ENCODE assay signal across 33 cellular contexts in the genomic region with DNA sequence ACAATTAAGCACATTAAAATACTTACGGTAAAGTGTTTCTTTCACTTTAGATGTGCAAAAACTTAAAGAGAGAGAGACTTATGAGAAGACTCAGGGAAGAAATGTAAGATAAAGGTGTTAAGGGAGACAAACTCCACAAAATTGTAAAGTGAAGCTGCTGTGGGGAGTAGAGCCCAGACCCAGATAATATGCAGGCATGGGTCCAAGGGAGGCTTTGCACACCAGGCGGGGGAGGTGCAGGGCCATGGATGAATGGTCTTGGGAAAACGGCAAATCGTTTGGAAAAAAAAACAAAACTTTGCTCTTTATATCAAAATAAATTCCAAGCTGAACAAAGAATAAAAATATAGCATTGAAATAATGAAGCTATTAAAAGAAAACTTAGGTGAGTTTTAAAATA. TPM values are rescaled to one million over a fixed set of nuclear protein-coding genes. Genes with fewer than 3 reads are reported as not detected.
DNase-seq lines count a peak whose midpoint lies in the region; ATAC-seq and TF ChIP-seq lines count a peak whose summit lies in the region.
"Had no signal": no experiment of that assay in that cellular context is flagged by ENCODE, and none has a peak within 500 bp of the region (broad histone marks: within the 10 kb centered on the region; RNA-seq: fewer than 3 reads in every experiment).

No MANE protein-coding gene starts in this region.

- H3K27ac ChIP-seq in RWPE2 (ENCODE audit: poor library complexity, severe bottlenecking), result peak overlapping the region; percentile 40
- H3K27ac ChIP-seq in ascending aorta, result no peak overlapping the region
- H3K27ac ChIP-seq: 22Rv1, coronary artery, esophagus muscularis mucosa, foreskin keratinocyte, heart left ventricle, KMS-11 had no signal

- H3K27me3 Mint-ChIP-seq in naive B cell, result no peaks in the 10 kb centered on the region

- H3K4me3 ChIP-seq in RWPE2 (ENCODE audit: severe bottlenecking) (no peak overlapping the region), ascending aorta (no peak overlapping the region)
- H3K4me3 ChIP-seq: coronary artery, esophagus muscularis mucosa, heart left ventricle, lung had no signal

- H3K36me3 ChIP-seq in RWPE2 (ENCODE audit: low read depth) (no peaks in the 10 kb centered on the region), ascending aorta (no peaks in the 10 kb centered on the region)
- H3K36me3 ChIP-seq: esophagus muscularis mucosa, heart left ventricle had no signal

- peaks cover 8% of the 10 kb centered on the region for H3K4me1 ChIP-seq in RWPE2 (ENCODE audit: insufficient read depth, poor library complexity, severe bottlenecking)
- H3K4me1 ChIP-seq in ascending aorta, result no peaks in the 10 kb centered on the region
- H3K4me1 ChIP-seq: foreskin keratinocyte had no signal

- H3K4me1 Mint-ChIP-seq in naive B cell, result peaks cover 85 to 100% (median 89%) of the 10 kb centered on the region in 3 donors

- no peaks in the 10 kb centered on the region for H3K27me3 ChIP-seq in RWPE2 (ENCODE audit: insufficient read depth, poor library complexity, severe bottlenecking)
- no peaks in the 10 kb centered on the region for H3K27me3 ChIP-seq in ascending aorta
- H3K27me3 ChIP-seq: foreskin keratinocyte had no signal

- TF ChIP-seq CTCF in RWPE2 (IDR thresholded peaks at IDR 0.05; ENCODE audit: poor library complexity, severe bottlenecking) (no peak), ascending aorta (IDR thresholded peaks at IDR 0.05) (no peak)

- DNase-seq in NCI-H1092 treated with DMSO at 0.1 percent for 48 hours (lab: John Stamatoyannopoulos, UW) (peak; percentile 54), NCI-H1092 (lab: John Stamatoyannopoulos, UW) (no peak), RWPE2 (ENCODE audit: low spot score) (no peak), naive B cell (no peak), LoVo (ENCODE audit: low spot score) (no peak), ascending aorta (ENCODE audit: low spot score in 2 of 2) (no peak), OCI-M2 (lab: John Stamatoyannopoulos, UW; ENCODE audit: unreplicated experiment) (no peak)
- DNase-seq: activated CD4-positive, alpha-beta T cell treated with anti-CD3 and anti-CD28 coated beads for 48 hours; activated CD8-positive, alpha-beta memory T cell treated with anti-CD3 and anti-CD28 coated beads for 24 hours; activated effector memory CD4-positive, alpha-beta T cell treated with Interleukin-2 at 50 U/mL for 16 hours; CD4-positive, CD25-positive, alpha-beta regulatory T cell; EL; endodermal cell; H9; heart left ventricle; NCI-H187 treated with DMSO at 0.1 percent for 48 hours; NCI-H524 treated with DMSO at 0.1 percent for 48 hours; NK-92 treated with Interleukin-12 subunit alpha and Interleukin-12 subunit beta, amount 100 ng/mL, for 24 hours; RPMI8226; SK-N-SH; stimulated activated CD4-positive, alpha-beta T cell treated with anti-CD3 and anti-CD28 coated beads, Interleukin-12 subunit alpha, Interleukin-12 subunit beta, amount 100 ng/mL, for 4 hours; stimulated activated CD4-positive, alpha-beta T cell treated with anti-CD3 and anti-CD28 coated beads, Interleukin-4, amount 100 ng/mL, for 24 hours had no signal

- H3K36me3 Mint-ChIP-seq in naive B cell, result peaks cover 13 to 21% of the 10 kb centered on the region in 2 donors
- H3K36me3 Mint-ChIP-seq: activated naive CD8-positive, alpha-beta T cell; CD4-positive, CD25-positive, alpha-beta regulatory T cell; stimulated activated effector memory CD8-positive, alpha-beta T cell treated with anti-CD3 and anti-CD28 coated beads, Interleukin-12 subunit alpha, Interleukin-12 subunit beta, amount 100 ng/mL, for 72 hours had no signal

- intact Hi-C loops in ascending aorta (cut with DNase I), result no loop called here

- peak overlapping the region in 1 of 8 donors; percentile 33 for H3K4me3 Mint-ChIP-seq in naive B cell
- H3K4me3 Mint-ChIP-seq: activated naive CD8-positive, alpha-beta T cell; CD4-positive, CD25-positive, alpha-beta regulatory T cell; endodermal cell; H9; stimulated activated effector memory CD8-positive, alpha-beta T cell treated with anti-CD3 and anti-CD28 coated beads, Interleukin-12 subunit alpha, Interleukin-12 subunit beta, amount 100 ng/mL, for 72 hours; T-helper 2 cell treated with Interferon-gamma antibody and Interleukin-4, amounts not matched to agents 5 μg/mL and 100 μg/mL, for 36 hours had no signal

- ATAC-seq in RWPE2 (ENCODE audit: low read depth) (no peak), naive B cell (ENCODE audit: low read depth in 2 of 2) (no peak), GM21737 (IDR thresholded peaks at IDR 0.05; ENCODE audit: unreplicated experiment) (no peak)
- ATAC-seq: heart left ventricle; sciatic nerve; stimulated activated effector memory CD8-positive, alpha-beta T cell treated with anti-CD3 and anti-CD28 coated beads, Interleukin-12 subunit alpha, Interleukin-12 subunit beta, amount 100 ng/mL, for 72 hours had no signal

- H3K9me3 Mint-ChIP-seq in naive B cell, result no peaks in the 10 kb centered on the region
- H3K9me3 Mint-ChIP-seq: endodermal cell; H9; stimulated activated effector memory CD8-positive, alpha-beta T cell treated with anti-CD3 and anti-CD28 coated beads, Interleukin-12 subunit alpha, Interleukin-12 subunit beta, amount 100 ng/mL, for 72 hours; T-helper 2 cell treated with Interferon-gamma antibody and Interleukin-4, amounts not matched to agents 5 μg/mL and 100 μg/mL, for 36 hours had no signal

- H3K27ac Mint-ChIP-seq in naive B cell, result peak overlapping the region; percentile 1 to 98 (median 72)
- H3K27ac Mint-ChIP-seq: activated naive CD8-positive, alpha-beta T cell; CD4-positive, CD25-positive, alpha-beta regulatory T cell; endodermal cell; H9; stimulated activated effector memory CD8-positive, alpha-beta T cell treated with anti-CD3 and anti-CD28 coated beads, Interleukin-12 subunit alpha, Interleukin-12 subunit beta, amount 100 ng/mL, for 72 hours; T-helper 2 cell treated with Interferon-gamma antibody and Interleukin-4, amounts not matched to agents 5 μg/mL and 100 μg/mL, for 36 hours had no signal

- H3K9me3 ChIP-seq in RWPE2 (ENCODE audit: severe bottlenecking), result no peaks in the 10 kb centered on the region
- H3K9me3 ChIP-seq in ascending aorta, result no peaks in the 10 kb centered on the region
- H3K9me3 ChIP-seq: esophagus muscularis mucosa, heart left ventricle, SK-N-SH had no signal

RNA-seq across cellular contexts. Expression of gene SYK, which starts 9.1 kb away (rescaled TPM):
- 100 to 1,000 TPM; 163 to 261 (median 214) TPM for polyA plus RNA-seq in naive B cell (ENCODE audit: low read depth in 6 of 6)
- total RNA-seq in ascending aorta, result 3.2 TPM
- polyA plus RNA-seq: SK-N-SH had no signal
